ENCODE assay signal across 8 cellular contexts in genomic region chr17:60599220-60599619, GRCh38. TPM values are rescaled to one million over a fixed set of nuclear protein-coding genes. Genes with fewer than 3 reads are reported as not detected.
DNase-seq lines count a peak whose midpoint lies in the region; ATAC-seq, FAIRE-seq and TF ChIP-seq lines count a peak whose summit lies in the region.

No MANE protein-coding gene starts in this region.

- no peaks in the 10 kb centered on the region for H3K27me3 ChIP-seq in DOHH2 (ENCODE audit: control insufficient read depth, low read length)
- H3K27me3 ChIP-seq in K562 (ENCODE audit: control insufficient read depth in 2 of 2, insufficient read depth in 2 of 2, low read length in 2 of 2), result no peaks in the 10 kb centered on the region
- no peaks in the 10 kb centered on the region for H3K27me3 ChIP-seq in mesenchymal stem cell (ENCODE audit: control insufficient read depth in 1 of 2, insufficient read depth in 1 of 2, low read length in 2 of 2)

- peaks cover 4% of the 10 kb centered on the region; the same call in 1 of the 2 replicates for H3K36me3 ChIP-seq in DOHH2 (ENCODE audit: control insufficient read depth, low read length)
- H3K36me3 ChIP-seq in K562 (ENCODE audit: control insufficient read depth, insufficient read depth, low read length), result no peaks in the 10 kb centered on the region
- H3K36me3 ChIP-seq in mesenchymal stem cell (ENCODE audit: control insufficient read depth in 1 of 2, insufficient read depth in 2 of 2, low read depth in 1 of 2, low read length in 2 of 2), result no peaks in the 10 kb centered on the region

- CTCF ChIA-PET in K562 (lab: Yijun Ruan, JAX; ENCODE audit: low intra/inter-chr PET ratio), result no interaction called here

- peak overlapping the region; percentile 19 for H4K8ac ChIP-seq in mesenchymal stem cell (ENCODE audit: low read length)

- TF ChIP-seq CTCF in DOHH2 (IDR thresholded peaks at IDR 0.05; ENCODE audit: low read depth, low read length, poor library complexity, severe bottlenecking) (no peak), K562 (IDR thresholded peaks at IDR 0.05 in 2 of 3, conservative IDR thresholded peaks at IDR 0.05 in 1 of 3; ENCODE audit: insufficient read depth in 2 of 3, low read depth in 1 of 3, low read length in 3 of 3) (no peak)

- in situ Hi-C loops in K562 (cut with MboI), result no loop called here

- no peak overlapping the region for H4K91ac ChIP-seq in mesenchymal stem cell (ENCODE audit: low read length)

- no peaks in the 10 kb centered on the region for H3K9me2 ChIP-seq in DOHH2 (replicated peaks; ENCODE audit: control insufficient read depth, low read length)

- no peak overlapping the region for H2BK15ac ChIP-seq in mesenchymal stem cell (ENCODE audit: low read depth, poor library complexity, severe bottlenecking)

- peak overlapping the region; percentile 34 to 78 for H3K18ac ChIP-seq in mesenchymal stem cell (ENCODE audit: low read depth in 1 of 2, low read length in 2 of 2)

- ATAC-seq in HG03095 (IDR thresholded peaks at IDR 0.05; ENCODE audit: unreplicated experiment) (peak; percentile 1), K562 (no peak)

- DNase-seq in K562 (ENCODE audit: extremely low read depth in 1 of 4, low spot score in 3 of 4) (peak in 2 of 4 experiments; percentile 16 to 22), mesenchymal stem cell (no peak), urothelium cell line (ENCODE audit: low spot score) (peak; percentile 51), ureter (ENCODE audit: low spot score) (no peak), NK-92 (lab: John Stamatoyannopoulos, UW; ENCODE audit: unreplicated experiment) (no peak), NCI-H1105 (lab: John Stamatoyannopoulos, UW) (no peak)

- H3K9me1 ChIP-seq in K562 (ENCODE audit: control insufficient read depth, insufficient read depth, low read length), result no peaks in the 10 kb centered on the region

- intact Hi-C loops in K562 (cut with micrococcal nuclease), result no loop called here

- peak overlapping the region; percentile 99 for H2AFZ ChIP-seq in K562 (ENCODE audit: low read depth, low read length)
- H2AFZ ChIP-seq in mesenchymal stem cell (ENCODE audit: low read depth, low read length), result no peak overlapping the region

- no peak overlapping the region for H2BK120ac ChIP-seq in mesenchymal stem cell (ENCODE audit: low read depth, low read length)

- under 1% methylated on average over 17 of the region's 17 CpGs for WGBS in K562 (ENCODE audit: insufficient coverage, low coverage, missing lambda C conversion rate)
- WGBS in mesenchymal stem cell, result 3% methylated on average over 15 of the region's 17 CpGs

- POLR2A ChIA-PET in K562 (lab: Yijun Ruan, JAX), result interaction anchor here (0.8 to 2.3 kb wide), 14 partner anchors 9 to 123 kb away, joined by 3 to 25 read pairs (median 4); partner anchors contain the start of genes APPBP2 and BCAS3

- FAIRE-seq in K562 (lab: Jason Lieb, UNC), result no peak
- no peak for FAIRE-seq in urothelium cell line (lab: Jason Lieb, UNC)

- H3K79me2 ChIP-seq in DOHH2 (ENCODE audit: control insufficient read depth, low read length) (peaks cover 42% of the 10 kb centered on the region), K562 (ENCODE audit: control insufficient read depth, insufficient read depth, low read length) (peaks cover 41% of the 10 kb centered on the region)

- H3K4me1 ChIP-seq in DOHH2 (ENCODE audit: control insufficient read depth, low read length) (peaks cover 25% of the 10 kb centered on the region), K562 (replicated peaks in 1 of 2; ENCODE audit: control insufficient read depth in 2 of 2, insufficient read depth in 2 of 2, low read length in 2 of 2) (peaks cover 10 to 23% of the 10 kb centered on the region in 2 experiments; a peak in 4 of 5 replicates), mesenchymal stem cell (ENCODE audit: control insufficient read depth, insufficient read depth, low read depth, low read length) (peaks cover 4% of the 10 kb centered on the region)

- no peak overlapping the region for H2AK5ac ChIP-seq in mesenchymal stem cell (ENCODE audit: low read length, severe bottlenecking)

- no peaks in the 10 kb centered on the region for H3K9me3 ChIP-seq in DOHH2 (ENCODE audit: control insufficient read depth, insufficient read depth, low read length)
- no peaks in the 10 kb centered on the region for H3K9me3 ChIP-seq in K562 (replicated peaks; ENCODE audit: control insufficient read depth, insufficient read depth, low read depth, low read length)
- H3K9me3 ChIP-seq in mesenchymal stem cell (ENCODE audit: control insufficient read depth, low read length), result no peaks in the 10 kb centered on the region

- TF ChIP-seq EP300 in K562 (IDR thresholded peaks at IDR 0.05; ENCODE audit: low read length), result no peak

- H3K4me3 ChIP-seq in DOHH2 (ENCODE audit: low read length) (peak overlapping the region; percentile 85), K562 (peak overlapping the region; percentile 70), mesenchymal stem cell (ENCODE audit: insufficient read depth in 1 of 2, low read depth in 1 of 2, low read length in 2 of 2) (peak overlapping the region in 1 of 2 experiments; percentile 98)

- H3F3A ChIP-seq in DOHH2 (ENCODE audit: control insufficient read depth, insufficient read depth), result peaks cover 7% of the 10 kb centered on the region

- H4K20me1 ChIP-seq in DOHH2 (ENCODE audit: control insufficient read depth, insufficient read depth, low read depth, low read length) (peaks cover 17% of the 10 kb centered on the region), K562 (replicated peaks; ENCODE audit: control insufficient read depth, insufficient read depth, low read length) (no peaks in the 10 kb centered on the region; the same call in 1 of the 2 replicates)

- H3K9ac ChIP-seq in K562 (ENCODE audit: insufficient read depth in 1 of 2, low read depth in 2 of 2, low read length in 2 of 2), result peak overlapping the region; percentile 95 to 99
- H3K9ac ChIP-seq in mesenchymal stem cell (ENCODE audit: low read length), result peak overlapping the region; percentile 93

- H3K4ac ChIP-seq in mesenchymal stem cell (ENCODE audit: low read depth in 1 of 2, low read length in 2 of 2), result peak overlapping the region; percentile 53 to 65

- H3K27ac ChIP-seq in DOHH2 (ENCODE audit: low read depth, low read length) (peak overlapping the region; percentile 75), K562 (ENCODE audit: extremely low read depth, low read depth, low read length) (peak overlapping the region; percentile 97), mesenchymal stem cell (ENCODE audit: low read length, poor library complexity, severe bottlenecking) (peak overlapping the region; percentile 98)

- H3K4me2 ChIP-seq in DOHH2 (ENCODE audit: low read length) (peak overlapping the region; percentile 88), K562 (ENCODE audit: insufficient read depth, low read length) (peak overlapping the region; percentile 89), mesenchymal stem cell (ENCODE audit: low read length, poor library complexity, severe bottlenecking) (peak overlapping the region; percentile 93)

- H3K23ac ChIP-seq in mesenchymal stem cell (ENCODE audit: low read length in 2 of 2), result no peak overlapping the region

- TF ChIP-seq POLR2A in K562 (conservative IDR thresholded peaks at IDR 0.05), result no peak

- no peak overlapping the region for H2BK12ac ChIP-seq in mesenchymal stem cell (ENCODE audit: low read length in 2 of 2)

- no peaks in the 10 kb centered on the region for H3K79me1 ChIP-seq in mesenchymal stem cell (replicated peaks; ENCODE audit: low read length, poor library complexity, severe bottlenecking)

- H2BK5ac ChIP-seq in mesenchymal stem cell (ENCODE audit: low read depth, low read length, poor library complexity, severe bottlenecking), result no peak overlapping the region

- BruUV-seq in K562 (replicated peaks; lab: Mats Ljungman, UMichigan), result TSS peak; percentile 96

- no peak for TF ChIP-seq RAD21 in K562 (CRISPR knock-in tag; conservative IDR thresholded peaks at IDR 0.05 in 1 of 2, IDR thresholded peaks at IDR 0.05 in 1 of 2)

- no peak overlapping the region for H3K14ac ChIP-seq in mesenchymal stem cell (ENCODE audit: low read length in 2 of 2)

TF ChIP-seq in K562, 482 proteins besides CTCF, POLR2A, EP300 and RAD21 (continues in another document):
- TF ChIP-seq KAT7 (CRISPR knock-in tag; IDR thresholded peaks at IDR 0.05; ENCODE audit: borderline replicate concordance) (0 out of 2 replicates have a peak, but pooled peaks have one; percentile 52), HBP1 (CRISPR knock-in tag; IDR thresholded peaks at IDR 0.05) (no peak), ZNF175 (CRISPR knock-in tag; IDR thresholded peaks at IDR 0.05; ENCODE audit: low read depth) (0 out of 2 replicates have a peak, but pooled peaks have one; percentile 67)

RNA-seq across cellular contexts. Expression of gene PPM1D, which starts 0.8 kb away (rescaled TPM):
- total RNA-seq in K562 (2011; cell fraction: chromatin; rRNA removed; ENCODE audit: low replicate concordance), result 6.7 and 7.6 TPM in 2 replicates
- 3.9 and 4.3 TPM in 2 replicates for total RNA-seq in K562 (2011; cell fraction: nucleolus; rRNA removed)
- total RNA-seq in K562 (2011; cell fraction: nucleoplasm; rRNA removed), result 4.7 and 5.0 TPM in 2 replicates
- 7.4 and 9.0 TPM in 2 replicates for total RNA-seq in K562 (2014; rRNA removed)
- 12.6 and 14.6 TPM in 2 replicates for total RNA-seq in K562 (2014; rRNA removed; fragmentation: Illumina TruSeq; extraction: Trizol)
- total RNA-seq in K562 (2015; rRNA removed; fragmentation: Illumina TruSeq; extraction: Trizol), result 11.9 and 13.0 TPM in 2 replicates
- 17.6 and 19.0 TPM in 2 replicates for total RNA-seq in K562 (2021)
- polyA plus RNA-seq in K562 (2011; rRNA removed), result 5.7 and 7.0 TPM in 2 replicates
- polyA plus RNA-seq in K562 (2011; cell fraction: cytosol; rRNA removed), result 4.3 and 5.6 TPM in 2 replicates
- polyA plus RNA-seq in K562 (2011; cell fraction: nucleus; rRNA removed), result 3.7 and 3.9 TPM in 2 replicates
- polyA plus RNA-seq in K562 (2012), result 6.6 and 7.9 TPM in 2 replicates
- 10.6 and 14.0 TPM in 2 replicates for polyA plus RNA-seq in K562 (2014; fragmentation: Illumina TruSeq; extraction: Trizol)
- polyA plus RNA-seq in K562 (2014; fragmentation: Nextera tagmentation; extraction: Ambion mirVana), result 1 to 10 TPM; 2.1 to 2.7 TPM
- polyA plus RNA-seq in K562 (2014; rRNA removed), result 6.2 and 7.8 TPM in 2 replicates
- polyA minus RNA-seq in K562 (2011; rRNA and poly(A)+ RNA removed), result 14.7 and 16.9 TPM in 2 replicates
- polyA minus RNA-seq in K562 (2011; cell fraction: cytosol; rRNA and poly(A)+ RNA removed), result 4.9 and 5.4 TPM in 2 replicates
- polyA minus RNA-seq in K562 (2011; cell fraction: nucleus; rRNA and poly(A)+ RNA removed), result 3.5 and 5.7 TPM in 2 replicates
- polyA plus RNA-seq in mesenchymal stem cell (2013, experiment 1 of 2), result 10.7 TPM
- 10.7 TPM for polyA plus RNA-seq in mesenchymal stem cell (2013, experiment 2 of 2)
- 10.0 TPM for total RNA-seq in ureter
